14 cellular contexts compared by ENCODE assay signal in the genomic region with DNA sequence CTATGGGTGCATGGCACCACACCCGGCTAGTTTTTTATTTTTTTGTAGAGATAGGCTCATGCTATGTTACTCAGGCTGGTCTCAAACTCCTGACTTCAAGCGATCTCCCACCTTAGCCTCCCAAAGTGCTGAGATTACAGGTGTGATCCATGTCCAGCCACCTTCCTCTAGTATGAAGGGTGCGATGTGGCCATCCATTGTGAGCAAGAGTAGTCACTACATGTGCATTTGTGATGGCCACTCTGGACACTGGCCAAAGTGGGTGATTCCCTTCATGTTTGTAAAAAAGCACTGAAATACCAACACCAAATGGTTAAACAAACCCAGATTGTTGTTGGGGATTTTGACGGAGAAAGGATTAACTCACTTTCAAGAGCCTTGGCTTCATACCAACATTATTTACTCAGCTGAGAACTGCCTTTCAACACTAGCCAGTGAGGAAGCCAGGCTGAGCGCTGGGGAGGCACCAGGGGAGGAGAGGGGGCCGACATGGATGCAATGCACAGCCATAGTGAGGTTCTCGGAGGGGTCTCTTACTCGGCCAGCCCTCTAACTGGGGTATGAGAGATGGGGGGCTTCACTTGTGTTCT.
DNase-seq lines count a peak whose midpoint lies in the region; ATAC-seq and TF ChIP-seq lines count a peak whose summit lies in the region.
"Had no signal": no experiment of that assay in that cellular context is flagged by ENCODE, and none has a peak within 500 bp of the region (broad histone marks: within the 10 kb centered on the region; RNA-seq: fewer than 3 reads in every experiment).

No MANE protein-coding gene starts in this region.

- TF ChIP-seq POLR2A in spleen (IDR thresholded peaks at IDR 0.05): no peak

- H3K4me3 ChIP-seq in right atrium auricular region (peak overlapping the region in 1 of 2 donors; percentile 8), heart right ventricle (peak overlapping the region in 3 of 10 donors; percentile 6 to 36 (median 13)), spleen (no peak overlapping the region), aorta (ENCODE audit: low read length in 2 of 2) (no peak overlapping the region)

- H3K4me1 ChIP-seq in right atrium auricular region: peaks cover 0 to 15% of the 10 kb centered on the region in 2 donors
- peaks cover 0 to 20% (median 15%) of the 10 kb centered on the region in 9 donors for H3K4me1 ChIP-seq in heart right ventricle
- H3K4me1 ChIP-seq in spleen: peaks cover 0 to 4% (median 0%) of the 10 kb centered on the region in 6 donors
- no peaks in the 10 kb centered on the region for H3K4me1 ChIP-seq in aorta (ENCODE audit: control insufficient read depth in 1 of 2, insufficient read depth in 2 of 2, low read length in 2 of 2)

- no peaks in the 10 kb centered on the region for H3K36me3 ChIP-seq in right atrium auricular region
- no peaks in the 10 kb centered on the region for H3K36me3 ChIP-seq in heart right ventricle
- no peaks in the 10 kb centered on the region for H3K36me3 ChIP-seq in spleen
- H3K36me3 ChIP-seq in aorta (ENCODE audit: control insufficient read depth in 1 of 2, insufficient read depth in 2 of 2, low read length in 1 of 2): no peaks in the 10 kb centered on the region
- H3K36me3 ChIP-seq: neutrophil had no signal

- WGBS in heart right ventricle, 2 donors: 34 to 43% methylated on average over 8 of the region's 8 CpGs
- WGBS in spleen, 5 donors: 77 to 82% (median 80%) methylated on average over 8 of the region's 8 CpGs
- WGBS in aorta, 2 donors: 42 to 44% methylated on average over 8 of the region's 8 CpGs

- DNase-seq in Right ventricle myocardium inferior (ENCODE audit: missing footprints): no peak
- no peak for DNase-seq in right atrium auricular region (ENCODE audit: low spot score)
- peak; percentile 64 for DNase-seq in astrocyte of the hippocampus (ENCODE audit: low read depth, low spot score)
- DNase-seq in heart right ventricle: peak in 1 of 2 donors; percentile 31
- peak; percentile 18 for DNase-seq in spleen
- DNase-seq in CD1c-positive myeloid dendritic cell (ENCODE audit: extremely low spot score): no peak
- DNase-seq in aorta: no peak
- DNase-seq: activated naive CD4-positive, alpha-beta T cell treated with anti-CD3 and anti-CD28 coated beads, Interleukin-2, amount 50 U/mL, for 16 hours; mesendoderm; NCI-H1048; T-cell had no signal

- H3K27me3 ChIP-seq in right atrium auricular region (no peaks in the 10 kb centered on the region), heart right ventricle (no peaks in the 10 kb centered on the region), spleen (replicated peaks in 1 of 7) (peaks cover 0 to 7% (median 0%) of the 10 kb centered on the region in 7 donors), aorta (ENCODE audit: control insufficient read depth in 1 of 2, insufficient read depth in 2 of 2, low read length in 1 of 2) (no peaks in the 10 kb centered on the region)
- H3K27me3 ChIP-seq: neutrophil had no signal

- no peak overlapping the region for H3K27ac ChIP-seq in right atrium auricular region
- no peak overlapping the region for H3K27ac ChIP-seq in heart right ventricle
- H3K27ac ChIP-seq in spleen: no peak overlapping the region
- no peak overlapping the region for H3K27ac ChIP-seq in aorta (ENCODE audit: low read depth in 1 of 2, low read length in 2 of 2)
- H3K27ac ChIP-seq: neutrophil had no signal

- H3K9me3 ChIP-seq in right atrium auricular region: no peaks in the 10 kb centered on the region
- no peaks in the 10 kb centered on the region for H3K9me3 ChIP-seq in heart right ventricle
- no peaks in the 10 kb centered on the region for H3K9me3 ChIP-seq in spleen
- no peaks in the 10 kb centered on the region for H3K9me3 ChIP-seq in aorta (ENCODE audit: control insufficient read depth, low read length)
- H3K9me3 ChIP-seq: neutrophil had no signal

- TF ChIP-seq CTCF in right atrium auricular region (IDR thresholded peaks at IDR 0.05) (no peak), heart right ventricle (IDR thresholded peaks at IDR 0.05) (no peak), spleen (IDR thresholded peaks at IDR 0.05 in 8 of 11, conservative IDR thresholded peaks at IDR 0.05 in 3 of 11) (no peak)

- intact Hi-C loops in Right ventricle myocardium inferior (cut with DNase I): no loop called here
- intact Hi-C loops in heart right ventricle (cut with DNase I): no loop called here
- intact Hi-C loops in spleen (cut with DNase I; ENCODE audit: low total_unique reads): no loop called here
- intact Hi-C loops in aorta (cut with DNase I): no loop called here

- ATAC-seq in Right ventricle myocardium inferior (peak; percentile 47), heart right ventricle (peak; percentile 41 to 77 (median 72)), GM19324 (IDR thresholded peaks at IDR 0.05; ENCODE audit: low FRiP score, unreplicated experiment) (no peak), aorta (ENCODE audit: low FRiP score) (no peak)
- ATAC-seq: Panc1, T-cell had no signal

Comparison
In these comparisons a context has a peak if more than half of its experiments do, and no peak if none do; other contexts are left out.
1. ATAC-seq: peak in Right ventricle myocardium inferior (single experiment) and heart right ventricle (8 of 8); none in GM19324 (single experiment) and aorta (single experiment).
2. DNase-seq: peak in astrocyte of the hippocampus (single experiment) and spleen (single experiment); none in Right ventricle myocardium inferior (single experiment), right atrium auricular region (single experiment), CD1c-positive myeloid dendritic cell (single experiment) and aorta (0 of 2).